ENCODE assay signal across 18 cellular contexts in the genomic region with DNA sequence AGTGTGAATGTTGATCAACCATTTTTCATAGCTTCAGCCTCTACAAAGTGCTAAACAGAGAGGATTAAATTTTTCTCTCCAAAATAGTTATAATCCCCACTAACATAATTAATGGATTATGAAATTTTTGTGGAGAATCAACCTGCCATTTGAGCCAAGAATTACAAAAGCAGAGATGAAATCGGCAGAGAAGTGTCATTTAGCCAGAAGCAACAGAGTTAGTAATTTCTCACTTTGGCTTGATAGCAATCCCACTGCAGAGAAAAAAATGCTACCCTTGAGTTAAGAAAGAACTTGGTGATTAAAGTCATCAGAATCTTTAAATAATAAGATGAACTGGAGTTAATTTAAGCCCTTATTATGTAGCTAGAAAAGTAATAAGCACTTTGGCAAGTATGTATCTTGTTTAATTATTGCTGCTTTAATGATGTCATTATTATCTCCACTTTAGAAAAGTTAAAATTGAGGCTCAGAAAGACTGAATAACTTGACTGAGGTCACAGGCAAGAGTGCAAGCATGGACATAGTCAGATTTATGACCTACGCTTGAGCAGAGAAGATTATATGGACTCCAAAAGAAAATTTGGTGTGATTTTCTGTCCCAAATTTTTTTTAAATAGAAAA. TPM values are rescaled to one million over a fixed set of nuclear protein-coding genes. Genes with fewer than 3 reads are reported as not detected.
DNase-seq lines count a peak whose midpoint lies in the region; FAIRE-seq and TF ChIP-seq lines count a peak whose summit lies in the region.
"Had no signal": no experiment of that assay in that cellular context is flagged by ENCODE, and none has a peak within 500 bp of the region (broad histone marks: within the 10 kb centered on the region; RNA-seq: fewer than 3 reads in every experiment).

No MANE protein-coding gene starts in this region.

- no peaks in the 10 kb centered on the region for H3K27me3 ChIP-seq in ascending aorta
- no peaks in the 10 kb centered on the region for H3K27me3 ChIP-seq in smooth muscle cell (ENCODE audit: low read depth)
- H3K27me3 ChIP-seq: BLaER1 treated with 17β-estradiol and CSF1 and Interleukin-3, amounts not matched to agents 10 nM and 100 nM had no signal

- H3K79me2 ChIP-seq in smooth muscle cell (ENCODE audit: low read depth), result no peaks in the 10 kb centered on the region

- no peak overlapping the region for H3K4me3 ChIP-seq in ascending aorta
- H3K4me3 ChIP-seq in smooth muscle cell, result no peak overlapping the region
- H3K4me3 ChIP-seq: BLaER1 treated with 17β-estradiol and CSF1 and Interleukin-3, amounts not matched to agents 10 nM and 100 nM had no signal

- peaks cover 0 to 24% of the 10 kb centered on the region in 2 donors for H3K4me1 ChIP-seq in ascending aorta
- H3K4me1 ChIP-seq in smooth muscle cell (ENCODE audit: low read depth), result no peaks in the 10 kb centered on the region

- H3K36me3 ChIP-seq in ascending aorta (no peaks in the 10 kb centered on the region), smooth muscle cell (ENCODE audit: low read depth) (no peaks in the 10 kb centered on the region)
- H3K36me3 ChIP-seq: BLaER1 treated with 17β-estradiol and CSF1 and Interleukin-3, amounts not matched to agents 10 nM and 100 nM had no signal

- FAIRE-seq in D721Med (lab: Jason Lieb, UNC), result peak; percentile 88
- peak; percentile 30 for FAIRE-seq in islet of Langerhans (lab: Jason Lieb, UNC)

- H3K27ac ChIP-seq in ascending aorta (peak overlapping the region; percentile 57 to 63), smooth muscle cell (ENCODE audit: low read depth) (no peak overlapping the region)
- H3K27ac ChIP-seq: BLaER1 treated with 17β-estradiol and CSF1 and Interleukin-3, amounts not matched to agents 10 nM and 100 nM had no signal

- H2AFZ ChIP-seq in smooth muscle cell (ENCODE audit: low read depth), result no peak overlapping the region

- no peaks in the 10 kb centered on the region for H3K9me3 ChIP-seq in ascending aorta
- no peaks in the 10 kb centered on the region for H3K9me3 ChIP-seq in smooth muscle cell (replicated peaks; ENCODE audit: low read depth)

- TF ChIP-seq CTCF in D721Med (IDR thresholded peaks at IDR 0.05; ENCODE audit: insufficient read depth, missing control alignments) (no peak), ascending aorta (IDR thresholded peaks at IDR 0.05) (no peak), smooth muscle cell (IDR thresholded peaks at IDR 0.05; ENCODE audit: borderline replicate concordance, insufficient read depth, poor library complexity, severe bottlenecking) (no peak)

- 73% methylated on average over 2 of the region's 2 CpGs for WGBS in smooth muscle cell (ENCODE audit: low lambda C conversion rate)

- H3K4me2 ChIP-seq in smooth muscle cell, result no peak overlapping the region
- H3K4me2 ChIP-seq: BLaER1 treated with 17β-estradiol and CSF1 and Interleukin-3, amounts not matched to agents 10 nM and 100 nM had no signal

- no peaks in the 10 kb centered on the region for H4K20me1 ChIP-seq in smooth muscle cell (ENCODE audit: low read depth)
- H4K20me1 ChIP-seq: BLaER1 treated with 17β-estradiol and CSF1 and Interleukin-3, amounts not matched to agents 10 nM and 100 nM had no signal

- intact Hi-C loops in ascending aorta (cut with DNase I), result no loop called here

- H3F3A ChIP-seq in smooth muscle cell (ENCODE audit: low read depth), result no peaks in the 10 kb centered on the region

- no peak overlapping the region for H3K9ac ChIP-seq in smooth muscle cell (ENCODE audit: low read depth)
- H3K9ac ChIP-seq: BLaER1 treated with 17β-estradiol and CSF1 and Interleukin-3, amounts not matched to agents 10 nM and 100 nM had no signal

- peak; percentile 6 to 40 for DNase-seq in NCI-H524 (lab: John Stamatoyannopoulos, UW)
- DNase-seq in NCI-H524 treated with DMSO at 0.1 percent for 48 hours (lab: John Stamatoyannopoulos, UW), result no peak
- no peak for DNase-seq in D721Med (ENCODE audit: insufficient read length, low spot score)
- DNase-seq in ascending aorta (ENCODE audit: low spot score in 2 of 2), result no peak
- no peak for DNase-seq in activated CD4-positive, alpha-beta T cell treated with anti-CD3 and anti-CD28 coated beads, Interleukin-2, amount 50 U/mL, for 4 hours
- DNase-seq in activated CD4-positive, CD25-positive, alpha-beta regulatory T cell (lab: John Stamatoyannopoulos, UW), result no peak
- no peak for DNase-seq in smooth muscle cell (lab: John Stamatoyannopoulos, UW; ENCODE audit: unreplicated experiment)
- DNase-seq: CD8-positive, alpha-beta T cell; DND-41; GOT3; NCI-H1092 treated with DMSO at 0.1 percent for 48 hours; NCI-H146; NCI-H2029 treated with DMSO at 0.1 percent for 48 hours; NCI-H510A; RPMI8226; SIG-M5 had no signal

RNA-seq across cellular contexts. Expression of a gene that starts 37.3 kb away (rescaled TPM):
- total RNA-seq in ascending aorta (57.5 TPM), smooth muscle cell (35.8 and 50.6 TPM in 2 replicates)
- 6.2 and 16.0 TPM in 2 replicates for polyA plus RNA-seq in smooth muscle cell
- total RNA-seq: CD8-positive, alpha-beta T cell had no signal

Comparison
In these comparisons a context has a peak if more than half of its experiments do, and no peak if none do; other contexts are left out.
1. DNase-seq: peak in NCI-H524 (2 of 2); none in NCI-H524 treated with DMSO at 0.1 percent for 48 hours (single experiment), D721Med (single experiment), ascending aorta (0 of 2), activated CD4-positive, alpha-beta T cell treated with anti-CD3 and anti-CD28 coated beads, Interleukin-2, amount 50 U/mL, for 4 hours (0 of 2), activated CD4-positive, CD25-positive, alpha-beta regulatory T cell (0 of 4) and smooth muscle cell (single experiment).